Comparison of ENCODE assay signal across 1 cellular context in genomic region chr16:56715128-56715527, GRCh38.
TF ChIP-seq lines count a peak whose summit lies in the region.

No MANE protein-coding gene starts in this region.

TF ChIP-seq in SK-N-SH, 30 proteins besides CTCF, POLR2A, EP300 and RAD21:
- TF ChIP-seq GATA2 (CRISPR knock-in tag; IDR thresholded peaks at IDR 0.05) (peak; percentile 39; the same call in 1 of the 2 replicates), TCF12 (IDR thresholded peaks at IDR 0.05) (no peak), YY1 (IDR thresholded peaks at IDR 0.05; ENCODE audit: low read depth) (no peak), TEAD4 (IDR thresholded peaks at IDR 0.05; ENCODE audit: borderline replicate concordance, insufficient read depth) (no peak), RCOR1 (IDR thresholded peaks at IDR 0.05; ENCODE audit: low read length) (0 out of 2 replicates have a peak, but pooled peaks have one; percentile 28), PBX3 (IDR thresholded peaks at IDR 0.05) (0 out of 2 replicates have a peak, but pooled peaks have one; percentile 21), FOSL2 (IDR thresholded peaks at IDR 0.05; ENCODE audit: borderline replicate concordance, low read depth) (no peak), JUND (IDR thresholded peaks at IDR 0.05) (no peak), EZH2phosphoT487 (IDR thresholded peaks at IDR 0.05; ENCODE audit: borderline replicate concordance, low read depth) (no peak), SIN3A (IDR thresholded peaks at IDR 0.05; ENCODE audit: borderline replicate concordance, low read depth, low read length) (no peak), NRF1 (IDR thresholded peaks at IDR 0.05; ENCODE audit: low read depth, low read length) (no peak), FOXJ3 (CRISPR knock-in tag; IDR thresholded peaks at IDR 0.05) (no peak), MAX (IDR thresholded peaks at IDR 0.05; ENCODE audit: low read depth) (no peak), MEF2A (IDR thresholded peaks at IDR 0.05; ENCODE audit: borderline replicate concordance, low read depth) (no peak), GABPA (IDR thresholded peaks at IDR 0.05; ENCODE audit: low read depth) (no peak), ZBTB33 (IDR thresholded peaks at IDR 0.05; ENCODE audit: borderline replicate concordance, low read depth) (no peak), POLR2AphosphoS5 (IDR thresholded peaks at IDR 0.05; ENCODE audit: low read depth, low read length) (no peak), SMC3 (IDR thresholded peaks at IDR 0.05; ENCODE audit: low read depth, low read length) (no peak), CHD2 (IDR thresholded peaks at IDR 0.05; ENCODE audit: low read length, partially characterized antibody) (no peak)
- TF ChIP-seq, protein P1, sequence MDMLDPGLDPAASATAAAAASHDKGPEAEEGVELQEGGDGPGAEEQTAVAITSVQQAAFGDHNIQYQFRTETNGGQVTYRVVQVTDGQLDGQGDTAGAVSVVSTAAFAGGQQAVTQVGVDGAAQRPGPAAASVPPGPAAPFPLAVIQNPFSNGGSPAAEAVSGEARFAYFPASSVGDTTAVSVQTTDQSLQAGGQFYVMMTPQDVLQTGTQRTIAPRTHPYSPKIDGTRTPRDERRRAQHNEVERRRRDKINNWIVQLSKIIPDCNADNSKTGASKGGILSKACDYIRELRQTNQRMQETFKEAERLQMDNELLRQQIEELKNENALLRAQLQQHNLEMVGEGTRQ (IDR thresholded peaks at IDR 0.05; ENCODE audit: borderline replicate concordance, low read depth, low read length): no peak
- TF ChIP-seq, protein P2, sequence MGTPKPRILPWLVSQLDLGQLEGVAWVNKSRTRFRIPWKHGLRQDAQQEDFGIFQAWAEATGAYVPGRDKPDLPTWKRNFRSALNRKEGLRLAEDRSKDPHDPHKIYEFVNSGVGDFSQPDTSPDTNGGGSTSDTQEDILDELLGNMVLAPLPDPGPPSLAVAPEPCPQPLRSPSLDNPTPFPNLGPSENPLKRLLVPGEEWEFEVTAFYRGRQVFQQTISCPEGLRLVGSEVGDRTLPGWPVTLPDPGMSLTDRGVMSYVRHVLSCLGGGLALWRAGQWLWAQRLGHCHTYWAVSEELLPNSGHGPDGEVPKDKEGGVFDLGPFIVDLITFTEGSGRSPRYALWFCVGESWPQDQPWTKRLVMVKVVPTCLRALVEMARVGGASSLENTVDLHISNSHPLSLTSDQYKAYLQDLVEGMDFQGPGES (IDR thresholded peaks at IDR 0.05; ENCODE audit: low read depth, low read length): no peak
- TF ChIP-seq, protein P3, sequence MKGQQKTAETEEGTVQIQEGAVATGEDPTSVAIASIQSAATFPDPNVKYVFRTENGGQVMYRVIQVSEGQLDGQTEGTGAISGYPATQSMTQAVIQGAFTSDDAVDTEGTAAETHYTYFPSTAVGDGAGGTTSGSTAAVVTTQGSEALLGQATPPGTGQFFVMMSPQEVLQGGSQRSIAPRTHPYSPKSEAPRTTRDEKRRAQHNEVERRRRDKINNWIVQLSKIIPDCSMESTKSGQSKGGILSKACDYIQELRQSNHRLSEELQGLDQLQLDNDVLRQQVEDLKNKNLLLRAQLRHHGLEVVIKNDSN (IDR thresholded peaks at IDR 0.05; ENCODE audit: borderline replicate concordance, low read depth): no peak
